Comparison of ENCODE assay signal across 13 cellular contexts in the genomic region with DNA sequence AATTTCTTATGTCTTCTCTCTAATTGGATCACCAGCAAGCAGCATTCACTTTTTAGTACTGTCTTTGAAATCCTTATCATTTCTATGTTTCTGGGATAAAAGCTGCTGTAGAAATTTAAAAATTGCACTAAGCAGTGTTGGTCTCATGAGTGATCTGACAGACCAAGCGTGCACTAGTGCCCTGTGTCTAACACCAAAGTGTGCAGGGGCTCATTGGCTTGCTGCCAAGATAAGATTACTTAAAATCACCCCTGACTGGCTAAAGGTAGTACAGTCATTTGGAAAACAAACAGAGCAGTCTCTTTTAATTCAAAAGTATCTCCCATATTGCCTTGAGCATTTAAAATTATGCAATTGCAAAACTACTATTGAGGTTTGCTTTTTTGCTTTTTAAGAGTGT.
DNase-seq lines count a peak whose midpoint lies in the region; ATAC-seq lines count a peak whose summit lies in the region.
"Had no signal": no experiment of that assay in that cellular context is flagged by ENCODE, and none has a peak within 500 bp of the region (broad histone marks: within the 10 kb centered on the region; RNA-seq: fewer than 3 reads in every experiment).

No MANE protein-coding gene starts in this region.

- peak; percentile 35 for DNase-seq in NCI-H146 treated with DMSO at 0.1 percent for 48 hours (lab: John Stamatoyannopoulos, UW; ENCODE audit: unreplicated experiment)
- DNase-seq in OCI-M1 (lab: John Stamatoyannopoulos, UW): peak; percentile 12
- peak; percentile 28 for DNase-seq in renal cortical epithelial cell (ENCODE audit: low read depth)
- no peak for DNase-seq in effector memory CD8-positive, alpha-beta T cell
- no peak for DNase-seq in C1 segment of cervical spinal cord (lab: John Stamatoyannopoulos, UW)
- DNase-seq: BE2C; CD8-positive, alpha-beta T cell; NCI-H187 treated with DMSO at 0.1 percent for 48 hours; NCI-H526; SHP77 had no signal

- H3K27ac Mint-ChIP-seq in effector memory CD8-positive, alpha-beta T cell: no peak overlapping the region
- H3K27ac Mint-ChIP-seq: CD8-positive, alpha-beta T cell; T-helper 1 cell treated with Interleukin-12 subunit alpha and Interleukin-12 subunit beta and Interleukin-4 antibody, amounts not matched to agents 30 μg/mL and 1 μg/mL, for 36 hours had no signal

- no peaks in the 10 kb centered on the region for H3K9me3 Mint-ChIP-seq in effector memory CD8-positive, alpha-beta T cell
- H3K9me3 Mint-ChIP-seq: CD8-positive, alpha-beta T cell; T-helper 1 cell treated with Interleukin-12 subunit alpha and Interleukin-12 subunit beta and Interleukin-4 antibody, amounts not matched to agents 30 μg/mL and 1 μg/mL, for 36 hours had no signal

- H3K4me3 Mint-ChIP-seq in effector memory CD8-positive, alpha-beta T cell: no peak overlapping the region
- H3K4me3 Mint-ChIP-seq: CD8-positive, alpha-beta T cell; T-helper 1 cell treated with Interleukin-12 subunit alpha and Interleukin-12 subunit beta and Interleukin-4 antibody, amounts not matched to agents 30 μg/mL and 1 μg/mL, for 36 hours had no signal

- no peaks in the 10 kb centered on the region for H3K27me3 Mint-ChIP-seq in effector memory CD8-positive, alpha-beta T cell

- peak; percentile 49 for ATAC-seq in GM18868 (IDR thresholded peaks at IDR 0.05; ENCODE audit: unreplicated experiment)
- ATAC-seq in effector memory CD8-positive, alpha-beta T cell (replicated peaks): no peak
- ATAC-seq in HG02623 (IDR thresholded peaks at IDR 0.05; ENCODE audit: unreplicated experiment): no peak
- ATAC-seq: CD8-positive, alpha-beta T cell had no signal

- no peaks in the 10 kb centered on the region for H3K36me3 Mint-ChIP-seq in effector memory CD8-positive, alpha-beta T cell (ENCODE audit: insufficient read depth)
- H3K36me3 Mint-ChIP-seq: CD8-positive, alpha-beta T cell had no signal

- H3K4me1 Mint-ChIP-seq in effector memory CD8-positive, alpha-beta T cell (ENCODE audit: low read depth in 2 of 2): no peaks in the 10 kb centered on the region

Comparison
In these comparisons a context has a peak if more than half of its experiments do, and no peak if none do; other contexts are left out.
1. DNase-seq: peak in NCI-H146 treated with DMSO at 0.1 percent for 48 hours (single experiment), OCI-M1 (single experiment) and renal cortical epithelial cell (single experiment); none in effector memory CD8-positive, alpha-beta T cell (0 of 3) and C1 segment of cervical spinal cord (0 of 14).